ENCODE assay signal across 13 cellular contexts in the genomic region with DNA sequence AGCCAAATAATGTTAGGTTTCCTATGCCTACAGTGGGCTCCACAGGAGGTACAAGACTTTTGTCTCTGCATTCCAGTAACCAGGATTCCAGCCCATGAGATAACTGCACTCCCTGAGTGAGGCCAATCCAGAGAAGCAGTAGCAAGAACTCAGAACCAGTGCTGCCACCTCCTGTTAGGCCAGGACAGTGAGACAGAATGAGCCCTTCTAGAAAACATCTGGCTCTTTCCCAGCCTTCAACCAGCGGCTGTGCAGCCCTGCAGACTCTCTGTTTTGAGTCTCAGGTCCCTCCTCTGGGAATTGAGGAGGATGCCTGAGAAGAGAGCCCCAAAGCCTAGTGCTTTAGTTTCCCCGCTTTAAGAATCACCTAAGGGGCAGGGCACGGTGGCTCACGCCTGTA. TPM values are rescaled to one million over a fixed set of nuclear protein-coding genes. Genes with fewer than 3 reads are reported as not detected.
DNase-seq lines count a peak whose midpoint lies in the region; ATAC-seq and TF ChIP-seq lines count a peak whose summit lies in the region.
"Had no signal": no experiment of that assay in that cellular context is flagged by ENCODE, and none has a peak within 500 bp of the region (broad histone marks: within the 10 kb centered on the region; RNA-seq: fewer than 3 reads in every experiment).

No MANE protein-coding gene starts in this region.

- POLR2A ChIA-PET in activated CD4-positive, alpha-beta memory T cell treated with anti-CD3 and anti-CD28 coated beads for 36 hours (lab: Charles Lee), result no interaction called here

- H3K36me3 Mint-ChIP-seq in activated CD4-positive, alpha-beta memory T cell treated with anti-CD3 and anti-CD28 coated beads for 36 hours, result no peaks in the 10 kb centered on the region
- peaks cover 3% of the 10 kb centered on the region for H3K36me3 Mint-ChIP-seq in T-helper 17 cell (ENCODE audit: low read depth)

- H3K4me3 ChIP-seq in right lobe of liver, result no peak overlapping the region
- H3K4me3 ChIP-seq: prostate gland had no signal

- WGBS in right lobe of liver (ENCODE audit: insufficient coverage, low coverage, low lambda C conversion rate, missing lambda C conversion rate), result no CpG with 5 or more reads among the region's 4 CpGs

- peak; percentile 76 for DNase-seq in GM03348 (ENCODE audit: low spot score)
- peak; percentile 48 for DNase-seq in HK-2 (ENCODE audit: unreplicated experiment)
- DNase-seq in activated CD4-positive, alpha-beta memory T cell treated with anti-CD3 and anti-CD28 coated beads for 36 hours, result peak; percentile 42
- no peak for DNase-seq in right lobe of liver
- DNase-seq in NCI-H1930 (lab: John Stamatoyannopoulos, UW), result no peak
- no peak for DNase-seq in NOMO-1 treated with dmso at 0.1 percent for 144 hours (lab: John Stamatoyannopoulos, UW; ENCODE audit: unreplicated experiment)
- no peak for DNase-seq in T-helper 17 cell
- DNase-seq: activated CD4-positive, alpha-beta T cell treated with anti-CD3 and anti-CD28 coated beads, Interleukin-2, amount 50 U/mL, for 1 hour; activated naive CD8-positive, alpha-beta T cell treated with anti-CD3 and anti-CD28 coated beads, Interleukin-2, amount 50 U/mL, for 24 hours; MV-4-11; SHP77 had no signal

- H3K27ac ChIP-seq in right lobe of liver, result no peak overlapping the region
- H3K27ac ChIP-seq: prostate gland had no signal

- no peaks in the 10 kb centered on the region for H3K9me3 ChIP-seq in right lobe of liver
- H3K9me3 ChIP-seq in T-helper 17 cell (ENCODE audit: control insufficient read depth, low read length, poor library complexity, severe bottlenecking), result no peaks in the 10 kb centered on the region
- H3K9me3 ChIP-seq: prostate gland had no signal

- H3K27me3 Mint-ChIP-seq in activated CD4-positive, alpha-beta memory T cell treated with anti-CD3 and anti-CD28 coated beads for 36 hours, result no peaks in the 10 kb centered on the region
- peaks cover 5% of the 10 kb centered on the region for H3K27me3 Mint-ChIP-seq in T-helper 17 cell
- H3K27me3 Mint-ChIP-seq: activated naive CD8-positive, alpha-beta T cell treated with anti-CD3 and anti-CD28 coated beads, Interleukin-2, amount 50 U/mL, for 24 hours had no signal

- TF ChIP-seq POLR2A in right lobe of liver (IDR thresholded peaks at IDR 0.05), result no peak

- no peaks in the 10 kb centered on the region for H3K4me1 ChIP-seq in right lobe of liver
- H3K4me1 ChIP-seq: prostate gland had no signal

- H3K27me3 ChIP-seq in right lobe of liver, result no peaks in the 10 kb centered on the region

- intact Hi-C loops in activated CD4-positive, alpha-beta memory T cell treated with anti-CD3 and anti-CD28 coated beads for 36 hours (cut with micrococcal nuclease), result no loop called here
- intact Hi-C loops in right lobe of liver (cut with DNase I), result no loop called here

- H3K4me3 Mint-ChIP-seq in activated CD4-positive, alpha-beta memory T cell treated with anti-CD3 and anti-CD28 coated beads for 36 hours, result no peak overlapping the region
- H3K4me3 Mint-ChIP-seq in T-helper 17 cell, result no peak overlapping the region
- H3K4me3 Mint-ChIP-seq: activated naive CD8-positive, alpha-beta T cell treated with anti-CD3 and anti-CD28 coated beads, Interleukin-2, amount 50 U/mL, for 24 hours had no signal

- peaks cover 0 to 4% (median 0%) of the 10 kb centered on the region in 4 donors for H3K36me3 ChIP-seq in right lobe of liver
- H3K36me3 ChIP-seq: prostate gland had no signal

- no peaks in the 10 kb centered on the region for H3K4me1 Mint-ChIP-seq in activated CD4-positive, alpha-beta memory T cell treated with anti-CD3 and anti-CD28 coated beads for 36 hours (ENCODE audit: low read depth)
- H3K4me1 Mint-ChIP-seq in T-helper 17 cell, result peaks cover 4% of the 10 kb centered on the region
- H3K4me1 Mint-ChIP-seq: activated naive CD8-positive, alpha-beta T cell treated with anti-CD3 and anti-CD28 coated beads, Interleukin-2, amount 50 U/mL, for 24 hours had no signal

- no peaks in the 10 kb centered on the region for H3K9me3 Mint-ChIP-seq in activated CD4-positive, alpha-beta memory T cell treated with anti-CD3 and anti-CD28 coated beads for 36 hours
- H3K9me3 Mint-ChIP-seq: activated naive CD8-positive, alpha-beta T cell treated with anti-CD3 and anti-CD28 coated beads, Interleukin-2, amount 50 U/mL, for 24 hours had no signal

- H3K27ac Mint-ChIP-seq in activated CD4-positive, alpha-beta memory T cell treated with anti-CD3 and anti-CD28 coated beads for 36 hours, result no peak overlapping the region
- H3K27ac Mint-ChIP-seq in T-helper 17 cell, result no peak overlapping the region
- H3K27ac Mint-ChIP-seq: activated naive CD8-positive, alpha-beta T cell treated with anti-CD3 and anti-CD28 coated beads, Interleukin-2, amount 50 U/mL, for 24 hours had no signal

- peak in 2 of 4 donors; percentile 38 to 45 for TF ChIP-seq CTCF in right lobe of liver (IDR thresholded peaks at IDR 0.05)

- ATAC-seq in right lobe of liver (peak in 3 of 4 donors; percentile 37 to 92 (median 76)), T-helper 17 cell (no peak), HG02970 (IDR thresholded peaks at IDR 0.05; ENCODE audit: low FRiP score, unreplicated experiment) (no peak)
- ATAC-seq: activated naive CD8-positive, alpha-beta T cell treated with anti-CD3 and anti-CD28 coated beads, Interleukin-2, amount 50 U/mL, for 24 hours had no signal

- CTCF ChIA-PET in activated CD4-positive, alpha-beta memory T cell treated with anti-CD3 and anti-CD28 coated beads for 36 hours (lab: Charles Lee), result no interaction called here

RNA-seq across cellular contexts. Expression of gene ARID5A, which starts 44.2 kb away (rescaled TPM):
- total RNA-seq in activated CD4-positive, alpha-beta memory T cell treated with anti-CD3 and anti-CD28 coated beads for 36 hours, result 100 to 1,000 TPM; 260 to 266 TPM
- total RNA-seq in right lobe of liver (10 to 100 TPM; 13.2 to 23.1 (median 16.9) TPM), T-helper 17 cell (100 to 1,000 TPM; 126 to 139 TPM)

RNA-seq across cellular contexts. Expression of gene KANSL3, which starts 57.3 kb away (rescaled TPM):
- 10 to 100 TPM; 33.7 to 39.4 TPM for total RNA-seq in activated CD4-positive, alpha-beta memory T cell treated with anti-CD3 and anti-CD28 coated beads for 36 hours
- 10 to 100 TPM; 17.3 to 29.3 (median 21.6) TPM for total RNA-seq in right lobe of liver
- 10 to 100 TPM; 57.4 to 61.2 TPM for total RNA-seq in T-helper 17 cell

Comparison
In these comparisons a context has a peak if more than half of its experiments do, and no peak if none do; other contexts are left out.
1. DNase-seq: peak in GM03348 (single experiment), HK-2 (single experiment) and activated CD4-positive, alpha-beta memory T cell treated with anti-CD3 and anti-CD28 coated beads for 36 hours (single experiment); none in right lobe of liver (0 of 3), NCI-H1930 (0 of 2), NOMO-1 treated with dmso at 0.1 percent for 144 hours (single experiment) and T-helper 17 cell (0 of 3).
2. ATAC-seq: peak in right lobe of liver (3 of 4); none in T-helper 17 cell (single experiment) and HG02970 (single experiment).
3. RNA of gene ARID5A, which starts 44.2 kb away (total RNA-seq): 260 to 266 TPM in activated CD4-positive, alpha-beta memory T cell treated with anti-CD3 and anti-CD28 coated beads for 36 hours and 126 to 139 TPM in T-helper 17 cell; 13.2 to 23.1 TPM in right lobe of liver; every median in the first group is over 4 times any median in the second.